Comparison of ENCODE assay signal across 1 cellular context in the genomic region with DNA sequence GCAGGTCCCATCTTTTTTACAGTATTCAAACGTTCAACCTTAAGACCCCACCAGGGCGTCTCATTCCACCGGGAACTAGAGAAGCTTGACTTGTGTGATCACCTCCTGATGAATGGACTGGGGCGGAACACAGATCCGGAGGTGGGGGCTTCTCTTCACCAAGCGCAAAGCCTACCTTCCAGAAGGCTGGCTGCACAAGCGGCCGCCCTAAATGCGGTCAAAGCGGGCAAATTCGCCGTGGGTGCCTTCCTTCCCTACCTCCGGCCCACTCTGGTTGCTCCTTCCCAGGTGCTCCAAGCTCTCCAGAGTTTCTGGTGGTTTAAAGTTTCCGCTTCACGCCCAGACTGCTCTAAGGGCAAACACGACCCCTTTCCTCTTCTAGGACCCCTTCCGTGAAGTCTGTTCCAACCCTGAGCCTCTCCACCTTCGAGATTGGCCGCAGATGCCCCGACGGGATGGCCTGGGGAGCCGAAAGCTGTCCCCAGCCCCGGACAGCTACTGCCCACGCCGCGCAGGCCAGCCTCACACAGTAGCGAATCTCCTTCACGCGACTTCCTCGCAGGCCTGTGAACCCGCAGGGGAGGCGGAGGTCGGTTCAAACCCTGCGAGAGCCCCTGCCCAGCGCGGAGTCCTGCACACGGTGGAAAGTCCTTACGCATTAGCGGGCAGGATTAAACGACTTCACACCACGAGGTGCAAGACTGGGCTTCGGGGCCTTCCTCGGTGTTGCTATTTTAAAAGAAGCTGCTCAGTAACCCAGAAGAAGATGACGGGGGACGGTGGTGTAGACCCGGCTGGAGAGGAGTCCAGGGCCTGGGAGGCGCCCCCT.
TF ChIP-seq lines count a peak whose summit lies in the region.

No MANE protein-coding gene starts in this region.

TF ChIP-seq in WTC11, 78 proteins besides CTCF, POLR2A, EP300 and RAD21 (continued from another document and continues in another):
- TF ChIP-seq, protein P1, sequence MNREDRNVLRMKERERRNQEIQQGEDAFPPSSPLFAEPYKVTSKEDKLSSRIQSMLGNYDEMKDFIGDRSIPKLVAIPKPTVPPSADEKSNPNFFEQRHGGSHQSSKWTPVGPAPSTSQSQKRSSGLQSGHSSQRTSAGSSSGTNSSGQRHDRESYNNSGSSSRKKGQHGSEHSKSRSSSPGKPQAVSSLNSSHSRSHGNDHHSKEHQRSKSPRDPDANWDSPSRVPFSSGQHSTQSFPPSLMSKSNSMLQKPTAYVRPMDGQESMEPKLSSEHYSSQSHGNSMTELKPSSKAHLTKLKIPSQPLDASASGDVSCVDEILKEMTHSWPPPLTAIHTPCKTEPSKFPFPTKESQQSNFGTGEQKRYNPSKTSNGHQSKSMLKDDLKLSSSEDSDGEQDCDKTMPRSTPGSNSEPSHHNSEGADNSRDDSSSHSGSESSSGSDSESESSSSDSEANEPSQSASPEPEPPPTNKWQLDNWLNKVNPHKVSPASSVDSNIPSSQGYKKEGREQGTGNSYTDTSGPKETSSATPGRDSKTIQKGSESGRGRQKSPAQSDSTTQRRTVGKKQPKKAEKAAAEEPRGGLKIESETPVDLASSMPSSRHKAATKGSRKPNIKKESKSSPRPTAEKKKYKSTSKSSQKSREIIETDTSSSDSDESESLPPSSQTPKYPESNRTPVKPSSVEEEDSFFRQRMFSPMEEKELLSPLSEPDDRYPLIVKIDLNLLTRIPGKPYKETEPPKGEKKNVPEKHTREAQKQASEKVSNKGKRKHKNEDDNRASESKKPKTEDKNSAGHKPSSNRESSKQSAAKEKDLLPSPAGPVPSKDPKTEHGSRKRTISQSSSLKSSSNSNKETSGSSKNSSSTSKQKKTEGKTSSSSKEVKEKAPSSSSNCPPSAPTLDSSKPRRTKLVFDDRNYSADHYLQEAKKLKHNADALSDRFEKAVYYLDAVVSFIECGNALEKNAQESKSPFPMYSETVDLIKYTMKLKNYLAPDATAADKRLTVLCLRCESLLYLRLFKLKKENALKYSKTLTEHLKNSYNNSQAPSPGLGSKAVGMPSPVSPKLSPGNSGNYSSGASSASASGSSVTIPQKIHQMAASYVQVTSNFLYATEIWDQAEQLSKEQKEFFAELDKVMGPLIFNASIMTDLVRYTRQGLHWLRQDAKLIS (CRISPR knock-in tag; IDR thresholded peaks at IDR 0.05; ENCODE audit: borderline replicate concordance): 0 out of 2 replicates have a peak, but pooled peaks have one; percentile 25
- TF ChIP-seq SMAD4 (CRISPR knock-in tag; IDR thresholded peaks at IDR 0.05) (no peak), ZNF219 (CRISPR knock-in tag; IDR thresholded peaks at IDR 0.05; ENCODE audit: borderline replicate concordance) (no peak), OVOL2 (CRISPR knock-in tag; IDR thresholded peaks at IDR 0.05; ENCODE audit: borderline replicate concordance) (no peak), GRHL2 (CRISPR knock-in tag; IDR thresholded peaks at IDR 0.05; ENCODE audit: insufficient replicate concordance, severe bottlenecking) (no peak), ZNF121 (CRISPR knock-in tag; IDR thresholded peaks at IDR 0.05) (no peak), ZNF138 (CRISPR knock-in tag; conservative IDR thresholded peaks at IDR 0.05) (0 out of 2 replicates have a peak, but pooled peaks have one; percentile 47), KAT7 (CRISPR knock-in tag; IDR thresholded peaks at IDR 0.05; ENCODE audit: borderline replicate concordance) (no peak), ETV6 (CRISPR knock-in tag; IDR thresholded peaks at IDR 0.05) (no peak), CREM (CRISPR knock-in tag; IDR thresholded peaks at IDR 0.05) (no peak), JAZF1 (CRISPR knock-in tag; IDR thresholded peaks at IDR 0.05) (no peak), ELF4 (CRISPR knock-in tag; IDR thresholded peaks at IDR 0.05; ENCODE audit: low read depth) (no peak), SMAD3 (CRISPR knock-in tag; IDR thresholded peaks at IDR 0.05; ENCODE audit: borderline replicate concordance) (no peak), GTF2I (CRISPR knock-in tag; conservative IDR thresholded peaks at IDR 0.05) (no peak), SP1 (CRISPR knock-in tag; conservative IDR thresholded peaks at IDR 0.05) (no peak), TEAD1 (CRISPR knock-in tag; IDR thresholded peaks at IDR 0.05) (no peak), NR3C1 (CRISPR knock-in tag; conservative IDR thresholded peaks at IDR 0.05; ENCODE audit: low read depth) (no peak), ZNF416 (CRISPR knock-in tag; IDR thresholded peaks at IDR 0.05) (no peak), TEAD4 (CRISPR knock-in tag; IDR thresholded peaks at IDR 0.05) (no peak), GABPB1 (CRISPR knock-in tag; IDR thresholded peaks at IDR 0.05) (no peak), ZBTB21 (CRISPR knock-in tag; IDR thresholded peaks at IDR 0.05; ENCODE audit: borderline replicate concordance) (no peak), NFYB (CRISPR knock-in tag; conservative IDR thresholded peaks at IDR 0.05; ENCODE audit: low read depth) (no peak)
- TF ChIP-seq, protein P2, sequence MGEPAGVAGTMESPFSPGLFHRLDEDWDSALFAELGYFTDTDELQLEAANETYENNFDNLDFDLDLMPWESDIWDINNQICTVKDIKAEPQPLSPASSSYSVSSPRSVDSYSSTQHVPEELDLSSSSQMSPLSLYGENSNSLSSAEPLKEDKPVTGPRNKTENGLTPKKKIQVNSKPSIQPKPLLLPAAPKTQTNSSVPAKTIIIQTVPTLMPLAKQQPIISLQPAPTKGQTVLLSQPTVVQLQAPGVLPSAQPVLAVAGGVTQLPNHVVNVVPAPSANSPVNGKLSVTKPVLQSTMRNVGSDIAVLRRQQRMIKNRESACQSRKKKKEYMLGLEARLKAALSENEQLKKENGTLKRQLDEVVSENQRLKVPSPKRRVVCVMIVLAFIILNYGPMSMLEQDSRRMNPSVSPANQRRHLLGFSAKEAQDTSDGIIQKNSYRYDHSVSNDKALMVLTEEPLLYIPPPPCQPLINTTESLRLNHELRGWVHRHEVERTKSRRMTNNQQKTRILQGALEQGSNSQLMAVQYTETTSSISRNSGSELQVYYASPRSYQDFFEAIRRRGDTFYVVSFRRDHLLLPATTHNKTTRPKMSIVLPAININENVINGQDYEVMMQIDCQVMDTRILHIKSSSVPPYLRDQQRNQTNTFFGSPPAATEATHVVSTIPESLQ (CRISPR knock-in tag; IDR thresholded peaks at IDR 0.05): no peak
- TF ChIP-seq, protein P3, sequence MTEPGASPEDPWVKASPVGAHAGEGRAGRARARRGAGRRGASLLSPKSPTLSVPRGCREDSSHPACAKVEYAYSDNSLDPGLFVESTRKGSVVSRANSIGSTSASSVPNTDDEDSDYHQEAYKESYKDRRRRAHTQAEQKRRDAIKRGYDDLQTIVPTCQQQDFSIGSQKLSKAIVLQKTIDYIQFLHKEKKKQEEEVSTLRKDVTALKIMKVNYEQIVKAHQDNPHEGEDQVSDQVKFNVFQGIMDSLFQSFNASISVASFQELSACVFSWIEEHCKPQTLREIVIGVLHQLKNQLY (CRISPR knock-in tag; IDR thresholded peaks at IDR 0.05): no peak
- TF ChIP-seq, protein P4, sequence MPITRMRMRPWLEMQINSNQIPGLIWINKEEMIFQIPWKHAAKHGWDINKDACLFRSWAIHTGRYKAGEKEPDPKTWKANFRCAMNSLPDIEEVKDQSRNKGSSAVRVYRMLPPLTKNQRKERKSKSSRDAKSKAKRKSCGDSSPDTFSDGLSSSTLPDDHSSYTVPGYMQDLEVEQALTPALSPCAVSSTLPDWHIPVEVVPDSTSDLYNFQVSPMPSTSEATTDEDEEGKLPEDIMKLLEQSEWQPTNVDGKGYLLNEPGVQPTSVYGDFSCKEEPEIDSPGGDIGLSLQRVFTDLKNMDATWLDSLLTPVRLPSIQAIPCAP (CRISPR knock-in tag; IDR thresholded peaks at IDR 0.05): no peak
- TF ChIP-seq, protein P5, sequence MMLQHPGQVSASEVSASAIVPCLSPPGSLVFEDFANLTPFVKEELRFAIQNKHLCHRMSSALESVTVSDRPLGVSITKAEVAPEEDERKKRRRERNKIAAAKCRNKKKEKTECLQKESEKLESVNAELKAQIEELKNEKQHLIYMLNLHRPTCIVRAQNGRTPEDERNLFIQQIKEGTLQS (CRISPR knock-in tag; conservative IDR thresholded peaks at IDR 0.05): no peak
- TF ChIP-seq, protein P6, sequence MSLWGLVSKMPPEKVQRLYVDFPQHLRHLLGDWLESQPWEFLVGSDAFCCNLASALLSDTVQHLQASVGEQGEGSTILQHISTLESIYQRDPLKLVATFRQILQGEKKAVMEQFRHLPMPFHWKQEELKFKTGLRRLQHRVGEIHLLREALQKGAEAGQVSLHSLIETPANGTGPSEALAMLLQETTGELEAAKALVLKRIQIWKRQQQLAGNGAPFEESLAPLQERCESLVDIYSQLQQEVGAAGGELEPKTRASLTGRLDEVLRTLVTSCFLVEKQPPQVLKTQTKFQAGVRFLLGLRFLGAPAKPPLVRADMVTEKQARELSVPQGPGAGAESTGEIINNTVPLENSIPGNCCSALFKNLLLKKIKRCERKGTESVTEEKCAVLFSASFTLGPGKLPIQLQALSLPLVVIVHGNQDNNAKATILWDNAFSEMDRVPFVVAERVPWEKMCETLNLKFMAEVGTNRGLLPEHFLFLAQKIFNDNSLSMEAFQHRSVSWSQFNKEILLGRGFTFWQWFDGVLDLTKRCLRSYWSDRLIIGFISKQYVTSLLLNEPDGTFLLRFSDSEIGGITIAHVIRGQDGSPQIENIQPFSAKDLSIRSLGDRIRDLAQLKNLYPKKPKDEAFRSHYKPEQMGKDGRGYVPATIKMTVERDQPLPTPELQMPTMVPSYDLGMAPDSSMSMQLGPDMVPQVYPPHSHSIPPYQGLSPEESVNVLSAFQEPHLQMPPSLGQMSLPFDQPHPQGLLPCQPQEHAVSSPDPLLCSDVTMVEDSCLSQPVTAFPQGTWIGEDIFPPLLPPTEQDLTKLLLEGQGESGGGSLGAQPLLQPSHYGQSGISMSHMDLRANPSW (CRISPR knock-in tag; conservative IDR thresholded peaks at IDR 0.05; ENCODE audit: low read depth): no peak
- TF ChIP-seq, protein P7, sequence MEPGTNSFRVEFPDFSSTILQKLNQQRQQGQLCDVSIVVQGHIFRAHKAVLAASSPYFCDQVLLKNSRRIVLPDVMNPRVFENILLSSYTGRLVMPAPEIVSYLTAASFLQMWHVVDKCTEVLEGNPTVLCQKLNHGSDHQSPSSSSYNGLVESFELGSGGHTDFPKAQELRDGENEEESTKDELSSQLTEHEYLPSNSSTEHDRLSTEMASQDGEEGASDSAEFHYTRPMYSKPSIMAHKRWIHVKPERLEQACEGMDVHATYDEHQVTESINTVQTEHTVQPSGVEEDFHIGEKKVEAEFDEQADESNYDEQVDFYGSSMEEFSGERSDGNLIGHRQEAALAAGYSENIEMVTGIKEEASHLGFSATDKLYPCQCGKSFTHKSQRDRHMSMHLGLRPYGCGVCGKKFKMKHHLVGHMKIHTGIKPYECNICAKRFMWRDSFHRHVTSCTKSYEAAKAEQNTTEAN (CRISPR knock-in tag; IDR thresholded peaks at IDR 0.05): no peak
- TF ChIP-seq, protein P8, sequence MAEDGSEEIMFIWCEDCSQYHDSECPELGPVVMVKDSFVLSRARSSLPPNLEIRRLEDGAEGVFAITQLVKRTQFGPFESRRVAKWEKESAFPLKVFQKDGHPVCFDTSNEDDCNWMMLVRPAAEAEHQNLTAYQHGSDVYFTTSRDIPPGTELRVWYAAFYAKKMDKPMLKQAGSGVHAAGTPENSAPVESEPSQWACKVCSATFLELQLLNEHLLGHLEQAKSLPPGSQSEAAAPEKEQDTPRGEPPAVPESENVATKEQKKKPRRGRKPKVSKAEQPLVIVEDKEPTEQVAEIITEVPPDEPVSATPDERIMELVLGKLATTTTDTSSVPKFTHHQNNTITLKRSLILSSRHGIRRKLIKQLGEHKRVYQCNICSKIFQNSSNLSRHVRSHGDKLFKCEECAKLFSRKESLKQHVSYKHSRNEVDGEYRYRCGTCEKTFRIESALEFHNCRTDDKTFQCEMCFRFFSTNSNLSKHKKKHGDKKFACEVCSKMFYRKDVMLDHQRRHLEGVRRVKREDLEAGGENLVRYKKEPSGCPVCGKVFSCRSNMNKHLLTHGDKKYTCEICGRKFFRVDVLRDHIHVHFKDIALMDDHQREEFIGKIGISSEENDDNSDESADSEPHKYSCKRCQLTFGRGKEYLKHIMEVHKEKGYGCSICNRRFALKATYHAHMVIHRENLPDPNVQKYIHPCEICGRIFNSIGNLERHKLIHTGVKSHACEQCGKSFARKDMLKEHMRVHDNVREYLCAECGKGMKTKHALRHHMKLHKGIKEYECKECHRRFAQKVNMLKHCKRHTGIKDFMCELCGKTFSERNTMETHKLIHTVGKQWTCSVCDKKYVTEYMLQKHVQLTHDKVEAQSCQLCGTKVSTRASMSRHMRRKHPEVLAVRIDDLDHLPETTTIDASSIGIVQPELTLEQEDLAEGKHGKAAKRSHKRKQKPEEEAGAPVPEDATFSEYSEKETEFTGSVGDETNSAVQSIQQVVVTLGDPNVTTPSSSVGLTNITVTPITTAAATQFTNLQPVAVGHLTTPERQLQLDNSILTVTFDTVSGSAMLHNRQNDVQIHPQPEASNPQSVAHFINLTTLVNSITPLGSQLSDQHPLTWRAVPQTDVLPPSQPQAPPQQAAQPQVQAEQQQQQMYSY (CRISPR knock-in tag; IDR thresholded peaks at IDR 0.05): peak; percentile 31; the same call in 1 of the 2 replicates
- TF ChIP-seq, protein P9, sequence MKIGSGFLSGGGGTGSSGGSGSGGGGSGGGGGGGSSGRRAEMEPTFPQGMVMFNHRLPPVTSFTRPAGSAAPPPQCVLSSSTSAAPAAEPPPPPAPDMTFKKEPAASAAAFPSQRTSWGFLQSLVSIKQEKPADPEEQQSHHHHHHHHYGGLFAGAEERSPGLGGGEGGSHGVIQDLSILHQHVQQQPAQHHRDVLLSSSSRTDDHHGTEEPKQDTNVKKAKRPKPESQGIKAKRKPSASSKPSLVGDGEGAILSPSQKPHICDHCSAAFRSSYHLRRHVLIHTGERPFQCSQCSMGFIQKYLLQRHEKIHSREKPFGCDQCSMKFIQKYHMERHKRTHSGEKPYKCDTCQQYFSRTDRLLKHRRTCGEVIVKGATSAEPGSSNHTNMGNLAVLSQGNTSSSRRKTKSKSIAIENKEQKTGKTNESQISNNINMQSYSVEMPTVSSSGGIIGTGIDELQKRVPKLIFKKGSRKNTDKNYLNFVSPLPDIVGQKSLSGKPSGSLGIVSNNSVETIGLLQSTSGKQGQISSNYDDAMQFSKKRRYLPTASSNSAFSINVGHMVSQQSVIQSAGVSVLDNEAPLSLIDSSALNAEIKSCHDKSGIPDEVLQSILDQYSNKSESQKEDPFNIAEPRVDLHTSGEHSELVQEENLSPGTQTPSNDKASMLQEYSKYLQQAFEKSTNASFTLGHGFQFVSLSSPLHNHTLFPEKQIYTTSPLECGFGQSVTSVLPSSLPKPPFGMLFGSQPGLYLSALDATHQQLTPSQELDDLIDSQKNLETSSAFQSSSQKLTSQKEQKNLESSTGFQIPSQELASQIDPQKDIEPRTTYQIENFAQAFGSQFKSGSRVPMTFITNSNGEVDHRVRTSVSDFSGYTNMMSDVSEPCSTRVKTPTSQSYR (CRISPR knock-in tag; IDR thresholded peaks at IDR 0.05): no peak
- TF ChIP-seq, protein P10, sequence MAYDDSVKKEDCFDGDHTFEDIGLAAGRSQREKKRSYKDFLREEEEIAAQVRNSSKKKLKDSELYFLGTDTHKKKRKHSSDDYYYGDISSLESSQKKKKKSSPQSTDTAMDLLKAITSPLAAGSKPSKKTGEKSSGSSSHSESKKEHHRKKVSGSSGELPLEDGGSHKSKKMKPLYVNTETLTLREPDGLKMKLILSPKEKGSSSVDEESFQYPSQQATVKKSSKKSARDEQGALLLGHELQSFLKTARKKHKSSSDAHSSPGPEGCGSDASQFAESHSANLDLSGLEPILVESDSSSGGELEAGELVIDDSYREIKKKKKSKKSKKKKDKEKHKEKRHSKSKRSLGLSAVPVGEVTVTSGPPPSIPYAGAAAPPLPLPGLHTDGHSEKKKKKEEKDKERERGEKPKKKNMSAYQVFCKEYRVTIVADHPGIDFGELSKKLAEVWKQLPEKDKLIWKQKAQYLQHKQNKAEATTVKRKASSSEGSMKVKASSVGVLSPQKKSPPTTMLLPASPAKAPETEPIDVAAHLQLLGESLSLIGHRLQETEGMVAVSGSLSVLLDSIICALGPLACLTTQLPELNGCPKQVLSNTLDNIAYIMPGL (CRISPR knock-in tag; IDR thresholded peaks at IDR 0.05): no peak
